8 cellular contexts compared by ENCODE assay signal in genomic region chr7:83936056-83936703, GRCh38.
A peak's percentile ranks its signal among the peaks of the same experiment; 100 is the strongest.
DNase-seq lines count a peak whose midpoint lies in the region; ATAC-seq, FAIRE-seq and TF ChIP-seq lines count a peak whose summit lies in the region.

No MANE protein-coding gene starts in this region.

- H3K27me3 Mint-ChIP-seq in T-helper 17 cell, result no peaks in the 10 kb centered on the region

- no peak overlapping the region for H3K4me3 Mint-ChIP-seq in T-helper 17 cell

- peak; percentile 89 for ATAC-seq in HG02885 (IDR thresholded peaks at IDR 0.05; ENCODE audit: poor library complexity, unreplicated experiment)
- ATAC-seq in T-helper 17 cell, result peak; percentile 42

- TF ChIP-seq CTCF in cardiac fibroblast (IDR thresholded peaks at IDR 0.05; ENCODE audit: low read depth, low read length), result peak; percentile 96

- no peaks in the 10 kb centered on the region for H3K9me3 ChIP-seq in T-helper 17 cell (ENCODE audit: control insufficient read depth, low read length, poor library complexity, severe bottlenecking)

- DNase-seq in AG08396 (ENCODE audit: low spot score) (peak; percentile 32), GM18507 (ENCODE audit: extremely low spot score, insufficient read length, low read depth) (no peak), NCI-H146 treated with DMSO at 0.1 percent for 48 hours (lab: John Stamatoyannopoulos, UW; ENCODE audit: unreplicated experiment) (peak; percentile 32), T-helper 17 cell (peak in 1 of 3 donors; percentile 7), cardiac fibroblast (ENCODE audit: low read depth in 2 of 2) (peak; percentile 82 to 85), kidney glomerular epithelial cell (lab: John Stamatoyannopoulos, UW) (peak; percentile 49)
- peak; percentile 37 for DNase-seq in stimulated activated CD4-positive, alpha-beta T cell treated with anti-CD3 and anti-CD28 coated beads, Interleukin-4, amount 100 ng/mL, for 24 hours

- no peak overlapping the region for H3K4me3 ChIP-seq in cardiac fibroblast (replicated peaks in 1 of 2; ENCODE audit: low read depth in 2 of 2, low read length in 2 of 2)

- no peaks in the 10 kb centered on the region for H3K4me1 Mint-ChIP-seq in T-helper 17 cell

- peak; percentile 74 for FAIRE-seq in GM18507 (lab: Jason Lieb, UNC)

- H3K36me3 Mint-ChIP-seq in T-helper 17 cell (ENCODE audit: low read depth), result no peaks in the 10 kb centered on the region

- H3K27ac Mint-ChIP-seq in T-helper 17 cell, result no peak overlapping the region
